In genomic region chr5:136066705-136067271, GRCh38 we compare ENCODE assay signal across 1 cellular context.
TF ChIP-seq lines count a peak whose summit lies in the region.

No MANE protein-coding gene starts in this region.

TF ChIP-seq in GM12878, 131 proteins besides CTCF, POLR2A, EP300 and RAD21:
- TF ChIP-seq PRDM15 (CRISPR knock-in tag; IDR thresholded peaks at IDR 0.05) (no peak), JUNB (IDR thresholded peaks at IDR 0.05) (no peak), MAX (IDR thresholded peaks at IDR 0.05; ENCODE audit: low read depth, low read length) (no peak), ZNF217 (IDR thresholded peaks at IDR 0.05) (no peak), REST (IDR thresholded peaks at IDR 0.05; ENCODE audit: low read depth, low read length) (no peak), EGR1 (IDR thresholded peaks at IDR 0.05; ENCODE audit: borderline replicate concordance in 1 of 2, low read depth in 2 of 2, low read length in 2 of 2) (no peak), RCOR1 (conservative IDR thresholded peaks at IDR 0.05; ENCODE audit: low read depth, low read length) (no peak), HSF1 (IDR thresholded peaks at IDR 0.05; ENCODE audit: low read depth, low read length) (no peak), USF2 (IDR thresholded peaks at IDR 0.05; ENCODE audit: borderline replicate concordance, low read depth, low read length) (no peak), CBFB (IDR thresholded peaks at IDR 0.05; ENCODE audit: low read depth) (no peak), MTA3 (IDR thresholded peaks at IDR 0.05; ENCODE audit: borderline replicate concordance, low read length) (no peak), POU2F2 (IDR thresholded peaks at IDR 0.05; ENCODE audit: borderline replicate concordance, low read depth, low read length) (no peak), LARP7 (IDR thresholded peaks at IDR 0.05) (no peak), SREBF1 (IDR thresholded peaks at IDR 0.05; ENCODE audit: low read length) (no peak), BACH1 (IDR thresholded peaks at IDR 0.05; ENCODE audit: borderline replicate concordance) (no peak), EED (IDR thresholded peaks at IDR 0.05; ENCODE audit: low read depth) (no peak), PAX8 (IDR thresholded peaks at IDR 0.05) (no peak), ZNF274 (IDR thresholded peaks at IDR 0.05; ENCODE audit: insufficient read depth, insufficient read length) (no peak)
